Comparison of ENCODE assay signal across 7 cellular contexts in genomic region chr1:151612506-151613274, GRCh38. TPM values are rescaled to one million over a fixed set of nuclear protein-coding genes. Genes with fewer than 3 reads are reported as not detected.
DNase-seq lines count a peak whose midpoint lies in the region; ATAC-seq and TF ChIP-seq lines count a peak whose summit lies in the region.

No MANE protein-coding gene starts in this region.

- POLR2A ChIA-PET in GM10248 (lab: Yijun Ruan, JAX), result interaction anchor here (0.5 kb wide), 1 partner anchor 77 kb away, joined by 3 read pairs; no protein-coding TSS in a partner anchor
- POLR2A ChIA-PET in RWPE1 (lab: Yijun Ruan, JAX; ENCODE audit: low non-redundant PET), result no interaction called here

- H3K4me3 Mint-ChIP-seq in immature natural killer cell, result peak overlapping the region; percentile 91 to 98 (median 96)

- in situ Hi-C loops in brain microvascular endothelial cell (cut with HindIII; ENCODE audit: low pct_ligation_motif_present, low sequenced_read_pairs), result no loop called here

- DNase-seq in GM10248 (ENCODE audit: extremely low spot score) (peak; percentile 54), RWPE1 (ENCODE audit: low spot score) (peak; percentile 24), brain microvascular endothelial cell (no peak), immature natural killer cell (peak in 1 of 3 donors; percentile 12), kidney tubule cell (ENCODE audit: low spot score) (no peak)
- DNase-seq in stimulated activated CD4-positive, alpha-beta T cell treated with anti-CD3 and anti-CD28 coated beads, Interleukin-1b, Interleukin-23, amount 100 ng/mL, for 1 hour (ENCODE audit: low read depth in 2 of 2), result peak; percentile 0 to 7

- ATAC-seq in HG02610 (IDR thresholded peaks at IDR 0.05; ENCODE audit: unreplicated experiment), result peak; percentile 3

- peak overlapping the region; percentile 83 for H3K27ac ChIP-seq in RWPE1
- peak overlapping the region; percentile 89 for H3K27ac ChIP-seq in brain microvascular endothelial cell

- no peaks in the 10 kb centered on the region for H3K36me3 ChIP-seq in brain microvascular endothelial cell (replicated peaks)

- no peaks in the 10 kb centered on the region for H3K9me3 Mint-ChIP-seq in immature natural killer cell

- CTCF ChIA-PET in GM10248 (lab: Yijun Ruan, JAX) (interaction anchor here (2.4 kb wide), 1 partner anchor 19 kb away, joined by 6 read pairs; no protein-coding TSS in a partner anchor), RWPE1 (lab: Yijun Ruan, JAX) (interaction anchor here (0.7 to 1.6 kb wide), 2 partner anchors 19 to 287 kb away, joined by 3 to 8 read pairs; no protein-coding TSS in a partner anchor)

- peaks cover 3 to 7% (median 5%) of the 10 kb centered on the region in 3 donors for H3K27me3 Mint-ChIP-seq in immature natural killer cell (ENCODE audit: low read depth in 3 of 3)

- no peaks in the 10 kb centered on the region for H3K27me3 ChIP-seq in brain microvascular endothelial cell (replicated peaks)

- H3K4me3 ChIP-seq in brain microvascular endothelial cell (ENCODE audit: low read depth, low read length), result peak overlapping the region; percentile 81

- TF ChIP-seq CTCF in GM10248 (IDR thresholded peaks at IDR 0.05; ENCODE audit: control extremely low read depth, extremely low read depth, low read depth, missing control alignments) (no peak), RWPE1 (conservative IDR thresholded peaks at IDR 0.05; ENCODE audit: low read depth) (no peak), brain microvascular endothelial cell (IDR thresholded peaks at IDR 0.05; ENCODE audit: low read depth, low read length, missing control alignments) (no peak)

- peaks cover 24 to 33% of the 10 kb centered on the region in 2 donors for H3K4me1 Mint-ChIP-seq in immature natural killer cell

- peaks cover 0 to 4% (median 0%) of the 10 kb centered on the region in 3 donors for H3K36me3 Mint-ChIP-seq in immature natural killer cell

- peak overlapping the region; percentile 20 to 96 (median 90) for H3K27ac Mint-ChIP-seq in immature natural killer cell

RNA-seq across cellular contexts. Expression of gene SNX27, which starts 0.8 kb away (rescaled TPM):
- 10 to 100 TPM in 1 of 3 donors, 1 to 10 TPM in 2; 4.4 to 12.7 (median 9.0) TPM for polyA plus RNA-seq in immature natural killer cell

Comparison
In these comparisons a context has a peak if more than half of its experiments do, and no peak if none do; other contexts are left out.
1. DNase-seq: peak in GM10248 (single experiment), RWPE1 (single experiment) and stimulated activated CD4-positive, alpha-beta T cell treated with anti-CD3 and anti-CD28 coated beads, Interleukin-1b, Interleukin-23, amount 100 ng/mL, for 1 hour (2 of 2); none in brain microvascular endothelial cell (single experiment) and kidney tubule cell (single experiment).